Comparison of ENCODE assay signal across 11 cellular contexts in genomic region chr1:58996341-58997059, GRCh38.
A peak's percentile ranks its signal among the peaks of the same experiment; 100 is the strongest.
DNase-seq lines count a peak whose midpoint lies in the region; ATAC-seq and TF ChIP-seq lines count a peak whose summit lies in the region.
"Had no signal": no experiment of that assay in that cellular context is flagged by ENCODE, and none has a peak within 500 bp of the region (broad histone marks: within the 10 kb centered on the region; RNA-seq: fewer than 3 reads in every experiment).

No MANE protein-coding gene starts in this region.

- intact Hi-C loops in heart right ventricle (cut with DNase I) (no loop called here), cardiac septum (cut with DNase I) (no loop called here)

- H3K4me3 Mint-ChIP-seq in stimulated activated effector memory CD8-positive, alpha-beta T cell treated with anti-CD3 and anti-CD28 coated beads, Interleukin-12 subunit alpha, Interleukin-12 subunit beta, amount 100 ng/mL, for 72 hours: no peak overlapping the region
- H3K4me3 Mint-ChIP-seq: H9 had no signal

- WGBS in heart right ventricle, 2 donors: 83% methylated on average over 2 of the region's 2 CpGs

- peak in 5 of 8 donors; percentile 25 to 92 (median 59) for ATAC-seq in heart right ventricle
- ATAC-seq in GM21619 (IDR thresholded peaks at IDR 0.05; ENCODE audit: unreplicated experiment): peak; percentile 88
- ATAC-seq in HG03159 (IDR thresholded peaks at IDR 0.05; ENCODE audit: unreplicated experiment): peak; percentile 78
- ATAC-seq in stimulated activated effector memory CD8-positive, alpha-beta T cell treated with anti-CD3 and anti-CD28 coated beads, Interleukin-12 subunit alpha, Interleukin-12 subunit beta, amount 100 ng/mL, for 72 hours: peak; percentile 62

- H3K36me3 Mint-ChIP-seq in stimulated activated effector memory CD8-positive, alpha-beta T cell treated with anti-CD3 and anti-CD28 coated beads, Interleukin-12 subunit alpha, Interleukin-12 subunit beta, amount 100 ng/mL, for 72 hours: peaks cover 6% of the 10 kb centered on the region

- no peaks in the 10 kb centered on the region for H3K27me3 ChIP-seq in heart right ventricle

- TF ChIP-seq CTCF in heart right ventricle (IDR thresholded peaks at IDR 0.05): no peak

- H3K27ac Mint-ChIP-seq in stimulated activated effector memory CD8-positive, alpha-beta T cell treated with anti-CD3 and anti-CD28 coated beads, Interleukin-12 subunit alpha, Interleukin-12 subunit beta, amount 100 ng/mL, for 72 hours: no peak overlapping the region

- H3K4me1 ChIP-seq in heart right ventricle: peaks cover 0 to 10% (median 0%) of the 10 kb centered on the region in 9 donors

- peaks cover 15% of the 10 kb centered on the region for H3K4me1 Mint-ChIP-seq in stimulated activated effector memory CD8-positive, alpha-beta T cell treated with anti-CD3 and anti-CD28 coated beads, Interleukin-12 subunit alpha, Interleukin-12 subunit beta, amount 100 ng/mL, for 72 hours

- no peaks in the 10 kb centered on the region for H3K9me3 ChIP-seq in heart right ventricle

- H3K36me3 ChIP-seq in heart right ventricle: no peaks in the 10 kb centered on the region

- no peak overlapping the region for H3K4me3 ChIP-seq in heart right ventricle
- H3K4me3 ChIP-seq: skin epidermis had no signal

- no peak overlapping the region for H3K27ac ChIP-seq in heart right ventricle
- H3K27ac ChIP-seq: skin epidermis had no signal

- no peaks in the 10 kb centered on the region for H3K9me3 Mint-ChIP-seq in stimulated activated effector memory CD8-positive, alpha-beta T cell treated with anti-CD3 and anti-CD28 coated beads, Interleukin-12 subunit alpha, Interleukin-12 subunit beta, amount 100 ng/mL, for 72 hours
- H3K9me3 Mint-ChIP-seq: H9 had no signal

- DNase-seq in heart right ventricle: no peak
- no peak for DNase-seq in cardiac septum (ENCODE audit: low spot score)
- DNase-seq in stimulated activated effector memory CD8-positive, alpha-beta T cell treated with anti-CD3 and anti-CD28 coated beads, Interleukin-12 subunit alpha, Interleukin-12 subunit beta, amount 100 ng/mL, for 72 hours (ENCODE audit: low spot score in 2 of 2): no peak
- DNase-seq in CD1c-positive myeloid dendritic cell (ENCODE audit: extremely low spot score): no peak
- DNase-seq in NCI-H2171 treated with DMSO at 0.1 percent for 48 hours (lab: John Stamatoyannopoulos, UW): no peak
- no peak for DNase-seq in SIG-M5 treated with dmso at 0.1 percent for 504 hours (lab: John Stamatoyannopoulos, UW; ENCODE audit: unreplicated experiment)
- DNase-seq: H9, NCI-H774 had no signal
